1 cellular context compared by ENCODE assay signal in genomic region chr1:9996624-9997582, GRCh38.
TF ChIP-seq lines count a peak whose summit lies in the region.

RBP7 (plus strand) TSS chr1:9997228; CDS start chr1:9997259, 31 bp downstream.

TF ChIP-seq in H1, 55 proteins besides CTCF, POLR2A, EP300 and RAD21 (continued from another document):
- TF ChIP-seq EZH2 (IDR thresholded peaks at IDR 0.05; ENCODE audit: low read depth, low read length, severe bottlenecking) (peak; percentile 61), MAX (IDR thresholded peaks at IDR 0.05) (peak; percentile 32), RNF2 (IDR thresholded peaks at IDR 0.05; ENCODE audit: borderline replicate concordance, low read depth, low read length, missing control alignments, poor library complexity, severe bottlenecking) (no peak)
TF ChIP-seq in H1: peak in this region for 5.
